ENCODE assay signal across 17 cellular contexts in genomic region chr13:73934771-73935170, GRCh38.
"Had no signal": no experiment of that assay in that cellular context is flagged by ENCODE, and none has a peak within 500 bp of the region (broad histone marks: within the 10 kb centered on the region; RNA-seq: fewer than 3 reads in every experiment).

No MANE protein-coding gene starts in this region.

- H3K27ac ChIP-seq: ascending aorta, left lung, prostate gland, WERI-Rb-1 had no signal

- H3K4me1 ChIP-seq: ascending aorta, left lung, prostate gland had no signal

- H3K4me3 ChIP-seq: ascending aorta, left lung, prostate gland had no signal

- H3K9me3 ChIP-seq: ascending aorta, left lung, prostate gland had no signal

- H3K27me3 ChIP-seq: ascending aorta, left lung had no signal

- DNase-seq: activated CD4-positive, alpha-beta T cell treated with anti-CD3 and anti-CD28 coated beads, Interleukin-2, amount 50 U/mL, for 48 hours; activated gamma-delta T cell; effector CD8-positive, alpha-beta T cell; foreskin fibroblast; left lung; right cardiac atrium; small intestine; stimulated activated CD4-positive, alpha-beta T cell treated with anti-CD3 and anti-CD28 coated beads, Interleukin-4, amount 100 ng/mL, for 1 hour; stimulated activated naive CD8-positive, alpha-beta T cell treated with anti-CD3 and anti-CD28 coated beads, Interleukin-15, amount 100 ng/mL, for 72 hours; trophoblast cell; WERI-Rb-1 had no signal

- H3K27ac Mint-ChIP-seq: activated naive CD4-positive, alpha-beta T cell treated with anti-CD3 and anti-CD28 coated beads, Interleukin-2, amount 50 U/mL, for 24 hours; dendritic cell treated with granulocyte-macrophage colony-stimulating factor and Interleukin-4, amounts not matched to agents 40 ng/mL and 50 ng/mL, for 4 days; stimulated activated naive CD8-positive, alpha-beta T cell treated with anti-CD3 and anti-CD28 coated beads, Interleukin-15, amount 100 ng/mL, for 72 hours had no signal

- FAIRE-seq: bronchial epithelial cell, small intestine had no signal

- H3K36me3 ChIP-seq: ascending aorta, left lung, prostate gland, WERI-Rb-1 had no signal

- ATAC-seq: left lung, right cardiac atrium had no signal

- H3K9me3 Mint-ChIP-seq: activated naive CD4-positive, alpha-beta T cell treated with anti-CD3 and anti-CD28 coated beads, Interleukin-2, amount 50 U/mL, for 24 hours; dendritic cell treated with granulocyte-macrophage colony-stimulating factor and Interleukin-4, amounts not matched to agents 40 ng/mL and 50 ng/mL, for 4 days; neural crest cell; stimulated activated naive CD8-positive, alpha-beta T cell treated with anti-CD3 and anti-CD28 coated beads, Interleukin-15, amount 100 ng/mL, for 72 hours had no signal

- H3K4me3 Mint-ChIP-seq: dendritic cell treated with granulocyte-macrophage colony-stimulating factor and Interleukin-4, amounts not matched to agents 40 ng/mL and 50 ng/mL, for 4 days; neural crest cell had no signal

- H3K27me3 Mint-ChIP-seq: activated naive CD4-positive, alpha-beta T cell treated with anti-CD3 and anti-CD28 coated beads, Interleukin-2, amount 50 U/mL, for 24 hours; dendritic cell treated with granulocyte-macrophage colony-stimulating factor and Interleukin-4, amounts not matched to agents 40 ng/mL and 50 ng/mL, for 4 days; stimulated activated naive CD8-positive, alpha-beta T cell treated with anti-CD3 and anti-CD28 coated beads, Interleukin-15, amount 100 ng/mL, for 72 hours had no signal
